18 cellular contexts compared by ENCODE assay signal in genomic region chr22:49590381-49590780, GRCh38.
"Had no signal": no experiment of that assay in that cellular context is flagged by ENCODE, and none has a peak within 500 bp of the region (broad histone marks: within the 10 kb centered on the region; RNA-seq: fewer than 3 reads in every experiment).

No MANE protein-coding gene starts in this region.

- DNase-seq: effector memory CD4-positive, alpha-beta T cell; glutamatergic neuron; immature natural killer cell; left ventricle myocardium superior; mammary epithelial cell; natural killer cell; psoas muscle; retina; spleen; stimulated activated CD4-positive, alpha-beta T cell treated with anti-CD3 and anti-CD28 coated beads, Interleukin-2, amount 100 ng/mL, for 24 hours; stimulated activated naive CD4-positive, alpha-beta T cell; uterus had no signal

- H3K27me3 ChIP-seq: gastrocnemius medialis, right lobe of liver, spleen, uterus had no signal

- H3K4me3 Mint-ChIP-seq: central memory CD8-positive, alpha-beta T cell; immature natural killer cell; natural killer cell; type B pancreatic cell had no signal

- H3K27me3 Mint-ChIP-seq: central memory CD8-positive, alpha-beta T cell had no signal

- H3K4me1 ChIP-seq: gastrocnemius medialis, psoas muscle, right lobe of liver, uterus had no signal

- H3K27ac Mint-ChIP-seq: immature natural killer cell, natural killer cell, type B pancreatic cell had no signal

- H3K36me3 ChIP-seq: gastrocnemius medialis, right lobe of liver, uterus had no signal

- H3K4me3 ChIP-seq: gastrocnemius medialis, mucosa of descending colon, psoas muscle, right lobe of liver, spleen, uterus had no signal

- ATAC-seq: gastrocnemius medialis, left colon, left ventricle myocardium superior, mucosa of descending colon, natural killer cell, psoas muscle, right lobe of liver had no signal

- H3K36me3 Mint-ChIP-seq: immature natural killer cell, natural killer cell, type B pancreatic cell had no signal

- H3K9me3 ChIP-seq: gastrocnemius medialis, mucosa of descending colon, psoas muscle, right lobe of liver, spleen, uterus had no signal

- H3K27ac ChIP-seq: gastrocnemius medialis, psoas muscle, right lobe of liver, spleen, uterus had no signal

- H3K9me3 Mint-ChIP-seq: central memory CD8-positive, alpha-beta T cell; immature natural killer cell; natural killer cell; type B pancreatic cell had no signal
